8 cellular contexts compared by ENCODE assay signal in genomic region chr1:26170472-26170821, GRCh38. TPM values are rescaled to one million over a fixed set of nuclear protein-coding genes. Genes with fewer than 3 reads are reported as not detected.
DNase-seq lines count a peak whose midpoint lies in the region; ATAC-seq and TF ChIP-seq lines count a peak whose summit lies in the region.

No MANE protein-coding gene starts in this region.

- 0 out of 2 replicates have a peak, but pooled peaks cover 16% of the 10 kb centered on the region for H3F3A ChIP-seq in PC-9 (ENCODE audit: insufficient read depth, low read depth)

- peaks cover 20% of the 10 kb centered on the region for H3K4me1 ChIP-seq in CD4-positive, alpha-beta memory T cell (ENCODE audit: insufficient read depth, low read length)
- H3K4me1 ChIP-seq in PC-9 (replicated peaks; ENCODE audit: insufficient read depth) (peaks cover 6% of the 10 kb centered on the region; the same call in 1 of the 2 replicates), esophagus (ENCODE audit: control insufficient read depth in 2 of 2, insufficient read depth in 2 of 2, low read length in 1 of 2) (peaks cover 0 to 11% of the 10 kb centered on the region in 2 donors), neutrophil (ENCODE audit: control insufficient read depth in 1 of 2, insufficient read depth in 1 of 2, low read depth in 1 of 2, low read length in 1 of 2) (peaks cover 11% of the 10 kb centered on the region in 2 experiments)

- H3K4me2 ChIP-seq in PC-9 = peak overlapping the region; percentile 96

- H3K27me3 Mint-ChIP-seq in CD4-positive, alpha-beta memory T cell = no peaks in the 10 kb centered on the region

- TF ChIP-seq POLR2A in GM18505 (IDR thresholded peaks at IDR 0.05; ENCODE audit: borderline replicate concordance, extremely low read depth, insufficient read depth, insufficient read length) = no peak

- H3K27me3 ChIP-seq in CD4-positive, alpha-beta memory T cell (ENCODE audit: insufficient read depth, low read length) = no peaks in the 10 kb centered on the region
- H3K27me3 ChIP-seq in PC-9 (ENCODE audit: insufficient read depth, low read depth) = no peaks in the 10 kb centered on the region
- H3K27me3 ChIP-seq in esophagus (ENCODE audit: control insufficient read depth in 1 of 2, insufficient read depth in 2 of 2, low read length in 2 of 2) = no peaks in the 10 kb centered on the region
- H3K27me3 ChIP-seq in neutrophil = peaks cover 15% of the 10 kb centered on the region

- no peaks in the 10 kb centered on the region for H3K9me3 Mint-ChIP-seq in CD4-positive, alpha-beta memory T cell

- TF ChIP-seq CTCF in PC-9 (conservative IDR thresholded peaks at IDR 0.05) (no peak), neutrophil (IDR thresholded peaks at IDR 0.05) (no peak)

- peak overlapping the region; percentile 83 to 91 (median 88) for H3K4me3 Mint-ChIP-seq in CD4-positive, alpha-beta memory T cell

- H3K27ac ChIP-seq in CD4-positive, alpha-beta memory T cell (ENCODE audit: low read depth, low read length) = peak overlapping the region; percentile 85
- H3K27ac ChIP-seq in PC-9 (no peak overlapping the region), esophagus (ENCODE audit: low read depth in 2 of 2, low read length in 1 of 2) (peak overlapping the region in 1 of 2 donors; percentile 87), neutrophil (no peak overlapping the region)

- H2AFZ ChIP-seq in PC-9 = peak overlapping the region; percentile 95; the same call in 1 of the 2 replicates

- peaks cover 16% of the 10 kb centered on the region for H3K79me2 ChIP-seq in PC-9 (ENCODE audit: low read depth)

- no peak for ATAC-seq in GM21576 (IDR thresholded peaks at IDR 0.05; ENCODE audit: unreplicated experiment)
- no peak for ATAC-seq in GM18505 (IDR thresholded peaks at IDR 0.05; ENCODE audit: unreplicated experiment)

- peak overlapping the region; percentile 52 to 90 for H3K4me3 ChIP-seq in CD4-positive, alpha-beta memory T cell (ENCODE audit: low read length in 2 of 2)
- H3K4me3 ChIP-seq in PC-9 = peak overlapping the region; percentile 99
- peak overlapping the region; percentile 80 to 94 for H3K4me3 ChIP-seq in esophagus (ENCODE audit: low read depth in 1 of 2, low read length in 2 of 2)
- peak overlapping the region; percentile 67 to 74 for H3K4me3 ChIP-seq in neutrophil (ENCODE audit: low read depth in 1 of 2, low read length in 1 of 2)

- DNase-seq in CD4-positive, alpha-beta memory T cell = no peak
- DNase-seq in PC-9 = no peak
- no peak for DNase-seq in nucleus accumbens (lab: John Stamatoyannopoulos, UW)
- DNase-seq in SKM-1 (lab: John Stamatoyannopoulos, UW; ENCODE audit: unreplicated experiment) = no peak

- H3K4me1 Mint-ChIP-seq in CD4-positive, alpha-beta memory T cell = peaks cover 4 to 25% (median 16%) of the 10 kb centered on the region in 4 donors

- CTCF ChIA-PET in CD4-positive, alpha-beta memory T cell (lab: Charles Lee; ENCODE audit: partially characterized antibody) = interaction anchor here (0.6 to 10.3 kb wide), 36 partner anchors 8 to 300 kb away, joined by 3 to 167 read pairs (median 4); partner anchors contain the start of genes CEP85 and DHDDS
- CTCF ChIA-PET in PC-9 (lab: Charles Lee) = interaction anchor here (1.0 to 1.4 kb wide), 2 partner anchors 64 to 247 kb away, joined by 3 to 8 read pairs; partner anchors contain the start of gene CEP85

- 57 to 61% methylated on average over 9 of the region's 9 CpGs for WGBS in esophagus, 2 donors

- H3K36me3 Mint-ChIP-seq in CD4-positive, alpha-beta memory T cell = no peaks in the 10 kb centered on the region

- no peaks in the 10 kb centered on the region for H3K9me3 ChIP-seq in CD4-positive, alpha-beta memory T cell (ENCODE audit: control insufficient read depth in 1 of 2, low read length in 2 of 2)
- H3K9me3 ChIP-seq in PC-9 (ENCODE audit: insufficient read depth, low read depth) (no peaks in the 10 kb centered on the region), esophagus (ENCODE audit: control insufficient read depth in 2 of 2, insufficient read depth in 1 of 2, low read depth in 1 of 2, low read length in 1 of 2) (no peaks in the 10 kb centered on the region), neutrophil (no peaks in the 10 kb centered on the region)

- H4K20me1 ChIP-seq in PC-9 (ENCODE audit: insufficient read depth) = no peaks in the 10 kb centered on the region

- peak overlapping the region; percentile 71 to 94 (median 93) for H3K27ac Mint-ChIP-seq in CD4-positive, alpha-beta memory T cell

- BruUV-seq in PC-9 (replicated peaks; lab: Mats Ljungman, UMichigan) = no TSS peak

- no peaks in the 10 kb centered on the region for H3K36me3 ChIP-seq in CD4-positive, alpha-beta memory T cell (ENCODE audit: insufficient read depth, low read length)
- H3K36me3 ChIP-seq in PC-9 (ENCODE audit: low read depth) (no peaks in the 10 kb centered on the region), esophagus (ENCODE audit: control insufficient read depth in 2 of 2, insufficient read depth in 2 of 2, low read length in 1 of 2) (peaks cover 0 to 3% of the 10 kb centered on the region in 2 donors), neutrophil (no peaks in the 10 kb centered on the region)

- intact Hi-C loops in CD4-positive, alpha-beta memory T cell (cut with micrococcal nuclease) = no loop called here
- intact Hi-C loops in PC-9 (cut with micrococcal nuclease; ENCODE audit: unreplicated experiment) = loop anchor here (10.0 kb wide), 1 partner anchor 244 kb away; the partner anchor contains the start of gene LIN28A

- no peaks in the 10 kb centered on the region for H3K9me2 ChIP-seq in PC-9 (ENCODE audit: insufficient read depth)

- POLR2A ChIA-PET in CD4-positive, alpha-beta memory T cell (lab: Charles Lee; ENCODE audit: partially characterized antibody) = interaction anchor here (0.9 to 4.2 kb wide), 7 partner anchors 32 to 247 kb away, joined by 3 to 40 read pairs (median 7); partner anchors contain the start of gene CEP85
- POLR2A ChIA-PET in PC-9 (lab: Charles Lee; ENCODE audit: unreplicated experiment) = interaction anchor here (0.6 kb wide), 1 partner anchor 30 kb away, joined by 3 read pairs; no protein-coding TSS in a partner anchor

RNA-seq across cellular contexts. Expression of gene ZNF593, which starts 0.7 kb away (rescaled TPM):
- 10 to 100 TPM; 10.7 to 12.4 TPM for total RNA-seq in CD4-positive, alpha-beta memory T cell
- 10 to 100 TPM; 21.6 to 32.9 TPM for polyA plus RNA-seq in CD4-positive, alpha-beta memory T cell
- 37.0 and 55.9 TPM in 2 replicates for total RNA-seq in PC-9 (2021)
- 10 to 100 TPM; 42.3 to 63.3 TPM for polyA plus RNA-seq in esophagus

RNA-seq across cellular contexts. Expression of gene ZNF593OS, which starts 1.2 kb away (rescaled TPM):
- not detected for total RNA-seq in CD4-positive, alpha-beta memory T cell
- polyA plus RNA-seq in CD4-positive, alpha-beta memory T cell = under 1 TPM; 0.53 to 0.78 TPM
- total RNA-seq in PC-9 (2021) = not detected in 2 replicates
- under 1 TPM; 0.12 to 0.22 TPM for polyA plus RNA-seq in esophagus

RNA-seq across cellular contexts. Expression of gene C1orf232, which starts 1.7 kb away (rescaled TPM):
- not detected for total RNA-seq in CD4-positive, alpha-beta memory T cell
- polyA plus RNA-seq in CD4-positive, alpha-beta memory T cell = not detected
- total RNA-seq in PC-9 (2021) = not detected in 2 replicates
- not detected for polyA plus RNA-seq in esophagus

RNA-seq across cellular contexts. Expression of gene CNKSR1, which starts 6.8 kb away (rescaled TPM):
- total RNA-seq in CD4-positive, alpha-beta memory T cell = 1 to 10 TPM; 3.4 to 4.5 TPM
- 1 to 10 TPM in 1 of 2 donors, under 1 TPM in 1; 0.28 to 1.1 TPM for polyA plus RNA-seq in CD4-positive, alpha-beta memory T cell
- 31.6 and 33.4 TPM in 2 replicates for total RNA-seq in PC-9 (2021)
- 10 to 100 TPM; 18.7 to 31.9 TPM for polyA plus RNA-seq in esophagus

RNA-seq across cellular contexts. Expression of gene FAM110D, which starts 11.6 kb away (rescaled TPM):
- total RNA-seq in CD4-positive, alpha-beta memory T cell = not detected
- polyA plus RNA-seq in CD4-positive, alpha-beta memory T cell = not detected
- total RNA-seq in PC-9 (2021) = 0.23 TPM in 1 of 2 replicates, not detected in the other
- 1 to 10 TPM in 1 of 2 donors, under 1 TPM in 1; 0.94 to 1.6 TPM for polyA plus RNA-seq in esophagus
